In the genomic region with DNA sequence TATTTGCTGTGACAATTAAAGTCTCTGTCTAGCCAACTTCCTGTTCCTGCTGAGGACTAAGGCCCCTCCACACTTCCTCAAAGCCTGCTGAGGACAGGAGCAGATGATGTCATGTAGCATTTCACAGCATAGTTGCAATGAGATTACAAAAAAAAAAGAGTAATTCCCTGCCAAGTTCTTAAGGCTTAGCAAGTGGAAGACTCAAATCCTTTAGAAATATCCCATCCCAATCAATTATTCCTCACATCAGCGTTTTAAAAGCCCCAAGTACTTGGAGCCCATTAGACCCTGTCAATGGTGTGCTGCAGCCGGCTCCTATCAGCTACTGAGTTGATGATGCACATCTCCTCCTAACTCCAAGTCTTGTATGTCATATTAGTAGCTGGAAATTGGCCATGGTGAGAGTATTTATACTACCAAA, we compare ENCODE assay signal across 9 cellular contexts. TPM values are rescaled to one million over a fixed set of nuclear protein-coding genes. Genes with fewer than 3 reads are reported as not detected.
DNase-seq lines count a peak whose midpoint lies in the region; ATAC-seq, FAIRE-seq and TF ChIP-seq lines count a peak whose summit lies in the region.
"Had no signal": no experiment of that assay in that cellular context is flagged by ENCODE, and none has a peak within 500 bp of the region (broad histone marks: within the 10 kb centered on the region; RNA-seq: fewer than 3 reads in every experiment).

No MANE protein-coding gene starts in this region.

- peaks cover 37% of the 10 kb centered on the region for H3K4me1 Mint-ChIP-seq in T-helper 17 cell

- H3K36me3 ChIP-seq in gastroesophageal sphincter (peaks cover 0 to 74% of the 10 kb centered on the region in 2 donors), small intestine (ENCODE audit: control insufficient read depth in 2 of 2, insufficient read depth in 2 of 2, low read length in 2 of 2) (peaks cover 12 to 21% of the 10 kb centered on the region in 2 donors)

- H3K36me3 Mint-ChIP-seq in T-helper 17 cell (ENCODE audit: low read depth), result peaks cover 8% of the 10 kb centered on the region

- H3K4me1 ChIP-seq in gastroesophageal sphincter (peaks cover 0 to 10% (median 0%) of the 10 kb centered on the region in 3 donors), small intestine (ENCODE audit: control insufficient read depth in 2 of 2, insufficient read depth in 1 of 2, low read depth in 1 of 2, low read length in 1 of 2) (peaks cover 0 to 14% of the 10 kb centered on the region in 2 donors)

- intact Hi-C loops in Right ventricle myocardium inferior (cut with DNase I) (no loop called here), cardiac septum (cut with DNase I) (no loop called here)

- no peak for FAIRE-seq in small intestine (lab: Jason Lieb, UNC)

- peak overlapping the region in 2 of 4 donors; percentile 36 to 43 for H3K27ac ChIP-seq in gastroesophageal sphincter
- H3K27ac ChIP-seq in small intestine (ENCODE audit: low read depth in 1 of 2, low read length in 1 of 2), result peak overlapping the region; percentile 8 to 59

- no peak for TF ChIP-seq CTCF in gastroesophageal sphincter (IDR thresholded peaks at IDR 0.05)

- H3K27me3 ChIP-seq in gastroesophageal sphincter, result no peaks in the 10 kb centered on the region
- no peaks in the 10 kb centered on the region for H3K27me3 ChIP-seq in small intestine (ENCODE audit: control insufficient read depth in 2 of 2, insufficient read depth in 2 of 2, low read length in 2 of 2)

- no peak for TF ChIP-seq POLR2A in gastroesophageal sphincter (IDR thresholded peaks at IDR 0.05)

- H3K4me3 Mint-ChIP-seq in T-helper 17 cell, result peak overlapping the region; percentile 2
- H3K4me3 Mint-ChIP-seq: brain had no signal

- ATAC-seq in Right ventricle myocardium inferior, result peak; percentile 78
- ATAC-seq in HG03135 (IDR thresholded peaks at IDR 0.05; ENCODE audit: unreplicated experiment), result peak; percentile 43
- ATAC-seq in T-helper 17 cell, result peak; percentile 87
- ATAC-seq in gastroesophageal sphincter, result peak; percentile 64

- 66 to 80% methylated on average over 1 to 2 of the region's 2 CpGs for WGBS in gastroesophageal sphincter (ENCODE audit: low coverage in 1 of 2), 2 donors
- 55 to 96% (median 76%) methylated on average over 2 of the region's 2 CpGs for WGBS in small intestine, 3 donors

- H3K27me3 Mint-ChIP-seq in T-helper 17 cell, result no peaks in the 10 kb centered on the region
- H3K27me3 Mint-ChIP-seq: brain had no signal

- no peak for TF ChIP-seq EP300 in gastroesophageal sphincter (IDR thresholded peaks at IDR 0.05)

- no peak overlapping the region for H3K4me3 ChIP-seq in gastroesophageal sphincter
- H3K4me3 ChIP-seq in small intestine (ENCODE audit: low read depth in 1 of 2, low read length in 2 of 2), result no peak overlapping the region

- H3K9me3 ChIP-seq in T-helper 17 cell (ENCODE audit: control insufficient read depth, low read length, poor library complexity, severe bottlenecking) (no peaks in the 10 kb centered on the region), gastroesophageal sphincter (no peaks in the 10 kb centered on the region), small intestine (ENCODE audit: control insufficient read depth, low read depth) (no peaks in the 10 kb centered on the region)

- no peak for DNase-seq in Right ventricle myocardium inferior (ENCODE audit: missing footprints)
- no peak for DNase-seq in cardiac septum (ENCODE audit: low spot score)
- DNase-seq in T-helper 17 cell, result no peak
- peak; percentile 58 for DNase-seq in small intestine
- DNase-seq in inferior parietal cortex (ENCODE audit: extremely low spot score), result no peak
- no peak for DNase-seq in NCI-H146 (lab: John Stamatoyannopoulos, UW)

- H3K27ac Mint-ChIP-seq in T-helper 17 cell, result peak overlapping the region; percentile 91

RNA-seq across cellular contexts. Expression of gene TRANK1, which starts 51.7 kb away (rescaled TPM):
- 5.7 TPM for total RNA-seq in Right ventricle myocardium inferior
- total RNA-seq in cardiac septum, result 6.3 TPM
- 10 to 100 TPM; 64.7 to 89.7 TPM for total RNA-seq in T-helper 17 cell
- total RNA-seq in gastroesophageal sphincter, result 10 to 100 TPM in 1 of 4 donors, 1 to 10 TPM in 3; 4.9 to 12.3 (median 9.1) TPM
- polyA plus RNA-seq in small intestine, result 10 to 100 TPM in 2 of 3 donors, 1 to 10 TPM in 1; 8.8 to 23.5 (median 19.2) TPM
